ENCODE assay signal across 13 cellular contexts in the genomic region with DNA sequence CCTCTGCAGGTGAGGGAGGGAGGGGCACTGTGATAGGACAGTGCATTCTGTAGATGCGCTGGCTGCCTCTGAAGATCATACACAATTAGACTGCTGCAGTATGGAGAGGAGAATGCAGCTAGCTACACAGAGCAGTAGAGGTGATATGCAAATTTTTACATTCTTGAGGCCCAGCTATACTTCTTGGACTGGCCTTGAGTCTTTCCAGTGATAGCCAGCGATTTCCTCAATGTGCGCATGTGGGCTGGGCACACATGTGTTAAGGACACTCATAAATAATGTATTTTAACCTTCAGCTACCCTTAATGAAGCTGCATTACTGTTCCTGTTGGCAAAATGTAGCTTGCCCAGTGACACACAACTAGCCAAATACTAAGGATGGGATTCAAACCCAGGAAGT. TPM values are rescaled to one million over a fixed set of nuclear protein-coding genes. Genes with fewer than 3 reads are reported as not detected.
DNase-seq lines count a peak whose midpoint lies in the region; ATAC-seq and TF ChIP-seq lines count a peak whose summit lies in the region.
"Had no signal": no experiment of that assay in that cellular context is flagged by ENCODE, and none has a peak within 500 bp of the region (broad histone marks: within the 10 kb centered on the region; RNA-seq: fewer than 3 reads in every experiment).

No MANE protein-coding gene starts in this region.

- peak overlapping the region; percentile 39 for H3K4me2 ChIP-seq in osteoblast (ENCODE audit: insufficient read depth, low read length)

- H3K4me3 Mint-ChIP-seq in CD4-positive, alpha-beta T cell, result no peak overlapping the region
- H3K4me3 Mint-ChIP-seq: nephron progenitor cell had no signal

- peaks cover 11% of the 10 kb centered on the region for H3K79me2 ChIP-seq in osteoblast (ENCODE audit: insufficient read depth, low read length)

- no peaks in the 10 kb centered on the region for H3K9me3 ChIP-seq in CD4-positive, alpha-beta T cell (ENCODE audit: control insufficient read depth, low read length)
- no peaks in the 10 kb centered on the region for H3K9me3 ChIP-seq in SJSA1 (replicated peaks)
- no peaks in the 10 kb centered on the region for H3K9me3 ChIP-seq in osteoblast (ENCODE audit: low read depth, low read length)
- no peaks in the 10 kb centered on the region for H3K9me3 ChIP-seq in body of pancreas

- POLR2A ChIA-PET in CD4-positive, alpha-beta T cell (lab: Charles Lee), result no interaction called here

- WGBS in body of pancreas, 2 donors, result 71 to 76% methylated on average over 3 of the region's 3 CpGs

- H3K36me3 ChIP-seq in SJSA1 (peaks cover 68% of the 10 kb centered on the region), osteoblast (ENCODE audit: insufficient read depth, low read length) (peaks cover 60% of the 10 kb centered on the region), body of pancreas (replicated peaks in 1 of 2; ENCODE audit: insufficient read depth in 1 of 2, low read depth in 2 of 2) (peaks cover 0 to 23% of the 10 kb centered on the region in 2 donors)

- no peak for ATAC-seq in CD4-positive, alpha-beta T cell (ENCODE audit: poor library complexity)
- no peak for ATAC-seq in body of pancreas
- ATAC-seq: K562 had no signal

- peaks cover 97% of the 10 kb centered on the region for H3K36me3 Mint-ChIP-seq in CD4-positive, alpha-beta T cell (ENCODE audit: low read depth)

- H3K9me3 Mint-ChIP-seq in CD4-positive, alpha-beta T cell, result no peaks in the 10 kb centered on the region
- H3K9me3 Mint-ChIP-seq: nephron progenitor cell had no signal

- no peaks in the 10 kb centered on the region for H3K27me3 Mint-ChIP-seq in CD4-positive, alpha-beta T cell

- CTCF ChIA-PET in CD4-positive, alpha-beta T cell (lab: Charles Lee), result no interaction called here

- no peaks in the 10 kb centered on the region for H3K27me3 ChIP-seq in CD4-positive, alpha-beta T cell (ENCODE audit: control insufficient read depth, insufficient read depth, low read length)
- H3K27me3 ChIP-seq in SJSA1 (replicated peaks), result no peaks in the 10 kb centered on the region
- H3K27me3 ChIP-seq in osteoblast (ENCODE audit: insufficient read depth, low read length), result no peaks in the 10 kb centered on the region
- H3K27me3 ChIP-seq in body of pancreas, result no peaks in the 10 kb centered on the region

- no peak overlapping the region for H3K27ac ChIP-seq in CD4-positive, alpha-beta T cell (ENCODE audit: low read depth, low read length)
- H3K27ac ChIP-seq in SJSA1, result peak overlapping the region; percentile 86
- peak overlapping the region; percentile 99 for H3K27ac ChIP-seq in epithelial cell of prostate
- peak overlapping the region; percentile 100 for H3K27ac ChIP-seq in osteoblast (ENCODE audit: low read depth, low read length)
- H3K27ac ChIP-seq in body of pancreas, result no peak overlapping the region
- H3K27ac ChIP-seq: VCaP had no signal

- H3K27ac Mint-ChIP-seq in CD4-positive, alpha-beta T cell, result peak overlapping the region; percentile 52
- H3K27ac Mint-ChIP-seq: nephron progenitor cell had no signal

- no peaks in the 10 kb centered on the region for H4K20me1 ChIP-seq in osteoblast (ENCODE audit: insufficient read depth, low read length)

- TF ChIP-seq CTCF in CD4-positive, alpha-beta T cell (IDR thresholded peaks at IDR 0.05), result no peak
- TF ChIP-seq CTCF in osteoblast (IDR thresholded peaks at IDR 0.05; ENCODE audit: extremely low read depth, low read depth, low read length) (no peak), body of pancreas (IDR thresholded peaks at IDR 0.05) (no peak)

- H3K4me3 ChIP-seq in SJSA1 (no peak overlapping the region), osteoblast (ENCODE audit: insufficient read depth, low read length) (no peak overlapping the region), body of pancreas (no peak overlapping the region)
- H3K4me3 ChIP-seq: K562 had no signal

- DNase-seq in CD4-positive, alpha-beta T cell, result no peak
- no peak for DNase-seq in SJSA1 (ENCODE audit: low read depth in 1 of 2, low spot score in 2 of 2)
- DNase-seq in epithelial cell of prostate (ENCODE audit: low read depth, low spot score), result no peak
- DNase-seq in osteoblast (ENCODE audit: insufficient read length, low spot score, missing footprints), result no peak
- no peak for DNase-seq in NCI-H2029 (lab: John Stamatoyannopoulos, UW)
- DNase-seq in OCI-M1 (lab: John Stamatoyannopoulos, UW), result no peak
- no peak for DNase-seq in body of pancreas
- no peak for DNase-seq in NCI-H187 treated with DMSO at 0.1 percent for 48 hours (lab: John Stamatoyannopoulos, UW)
- DNase-seq: activated effector memory CD4-positive, alpha-beta T cell treated with anti-CD3 and anti-CD28 coated beads, Interleukin-2, amount 50 U/mL, for 16 hours; effector memory CD4-positive, alpha-beta T cell; nephron progenitor cell had no signal

- no peak overlapping the region for H2AFZ ChIP-seq in osteoblast (ENCODE audit: low read length)

- peaks cover 85% of the 10 kb centered on the region for H3K4me1 ChIP-seq in SJSA1 (replicated peaks)
- H3K4me1 ChIP-seq in osteoblast (ENCODE audit: insufficient read depth, low read length), result peaks cover 65% of the 10 kb centered on the region
- H3K4me1 ChIP-seq in body of pancreas, result no peaks in the 10 kb centered on the region

- no peaks in the 10 kb centered on the region for H3K4me1 Mint-ChIP-seq in CD4-positive, alpha-beta T cell (ENCODE audit: low read depth)
- H3K4me1 Mint-ChIP-seq: nephron progenitor cell had no signal

- TF ChIP-seq POLR2A in body of pancreas (IDR thresholded peaks at IDR 0.05), result no peak

- intact Hi-C loops in CD4-positive, alpha-beta T cell (cut with DNase I, micrococcal nuclease), result no loop called here
- intact Hi-C loops in body of pancreas (cut with DNase I), result no loop called here

RNA-seq across cellular contexts. Expression of a gene that starts 19.0 kb away (rescaled TPM):
- total RNA-seq in CD4-positive, alpha-beta T cell, result 1 to 10 TPM; 9.0 to 9.9 TPM
- 8.8 and 9.1 TPM in 2 replicates for total RNA-seq in SJSA1 (2014; rRNA removed; shearing (Covaris generic))
- 12.1 and 12.7 TPM in 2 replicates for total RNA-seq in osteoblast
- total RNA-seq in body of pancreas, result 1 to 10 TPM; 8.3 to 9.9 TPM

RNA-seq across cellular contexts. Expression of a gene that starts 27.2 kb away (rescaled TPM):
- total RNA-seq in CD4-positive, alpha-beta T cell, result 10 to 100 TPM; 39.5 to 40.2 TPM
- 69.2 and 76.1 TPM in 2 replicates for total RNA-seq in SJSA1 (2014; rRNA removed; shearing (Covaris generic))
- total RNA-seq in osteoblast, result 167 and 191 TPM in 2 replicates
- 10 to 100 TPM; 28.3 to 36.3 TPM for total RNA-seq in body of pancreas

Comparison
In these comparisons a context has a peak if more than half of its experiments do, and no peak if none do; other contexts are left out.
1. H3K27ac ChIP-seq: peak in SJSA1 (single experiment), epithelial cell of prostate (single experiment) and osteoblast (single experiment); none in CD4-positive, alpha-beta T cell (single experiment) and body of pancreas (0 of 4).